Comparison of ENCODE assay signal across 11 cellular contexts in genomic region chr19:50008532-50008931, GRCh38. TPM values are rescaled to one million over a fixed set of nuclear protein-coding genes. Genes with fewer than 3 reads are reported as not detected.
DNase-seq lines count a peak whose midpoint lies in the region; ATAC-seq lines count a peak whose summit lies in the region.
"Had no signal": no experiment of that assay in that cellular context is flagged by ENCODE, and none has a peak within 500 bp of the region (broad histone marks: within the 10 kb centered on the region; RNA-seq: fewer than 3 reads in every experiment).

No MANE protein-coding gene starts in this region.

- no peak overlapping the region for H3K4me3 Mint-ChIP-seq in activated CD8-positive, alpha-beta T cell treated with anti-CD3 and anti-CD28 coated beads, Interleukin-2, amount 10 ng/mL, durations not matched to agents 7 days and 5 days
- H3K4me3 Mint-ChIP-seq: activated naive CD8-positive, alpha-beta T cell treated with anti-CD3 and anti-CD28 coated beads, Interleukin-2, amount 10 ng/mL, durations not matched to agents 7 days and 5 days had no signal

- no peak overlapping the region for H3K27ac Mint-ChIP-seq in activated CD8-positive, alpha-beta T cell treated with anti-CD3 and anti-CD28 coated beads, Interleukin-2, amount 10 ng/mL, durations not matched to agents 7 days and 5 days
- H3K27ac Mint-ChIP-seq: activated naive CD8-positive, alpha-beta T cell treated with anti-CD3 and anti-CD28 coated beads, Interleukin-2, amount 10 ng/mL, durations not matched to agents 7 days and 5 days had no signal

- no peaks in the 10 kb centered on the region for H3K27me3 ChIP-seq in H7 (ENCODE audit: control insufficient read depth, insufficient read depth, low read length)

- peaks cover 16% of the 10 kb centered on the region for H3K4me1 Mint-ChIP-seq in activated CD8-positive, alpha-beta T cell treated with anti-CD3 and anti-CD28 coated beads, Interleukin-2, amount 10 ng/mL, durations not matched to agents 7 days and 5 days (ENCODE audit: low read depth)

- H3K9me3 Mint-ChIP-seq in activated CD8-positive, alpha-beta T cell treated with anti-CD3 and anti-CD28 coated beads, Interleukin-2, amount 10 ng/mL, durations not matched to agents 7 days and 5 days (ENCODE audit: insufficient read depth) = no peaks in the 10 kb centered on the region
- H3K9me3 Mint-ChIP-seq: activated naive CD8-positive, alpha-beta T cell treated with anti-CD3 and anti-CD28 coated beads, Interleukin-2, amount 10 ng/mL, durations not matched to agents 7 days and 5 days had no signal

- no peaks in the 10 kb centered on the region for H3K27me3 Mint-ChIP-seq in activated CD8-positive, alpha-beta T cell treated with anti-CD3 and anti-CD28 coated beads, Interleukin-2, amount 10 ng/mL, durations not matched to agents 7 days and 5 days (ENCODE audit: low read depth)
- H3K27me3 Mint-ChIP-seq: activated naive CD8-positive, alpha-beta T cell treated with anti-CD3 and anti-CD28 coated beads, Interleukin-2, amount 10 ng/mL, durations not matched to agents 7 days and 5 days had no signal

- H3K36me3 Mint-ChIP-seq in activated CD8-positive, alpha-beta T cell treated with anti-CD3 and anti-CD28 coated beads, Interleukin-2, amount 10 ng/mL, durations not matched to agents 7 days and 5 days (ENCODE audit: low read depth) = peaks cover 58% of the 10 kb centered on the region

- H3K4me3 ChIP-seq in H7 (ENCODE audit: insufficient read depth, low read depth, low read length) = no peak overlapping the region

- no peak for ATAC-seq in activated CD8-positive, alpha-beta T cell treated with anti-CD3 and anti-CD28 coated beads, Interleukin-2, amount 10 ng/mL, durations not matched to agents 7 days and 5 days
- peak; percentile 46 for ATAC-seq in left lobe of liver

- CTCF ChIA-PET in activated CD8-positive, alpha-beta T cell treated with anti-CD3 and anti-CD28 coated beads, Interleukin-2, amount 10 ng/mL, durations not matched to agents 7 days and 5 days (lab: Charles Lee) = no interaction called here

- H3K36me3 ChIP-seq in H7 (replicated peaks; ENCODE audit: control insufficient read depth, insufficient read depth, low read length) = peaks cover 4% of the 10 kb centered on the region

- POLR2A ChIA-PET in activated CD8-positive, alpha-beta T cell treated with anti-CD3 and anti-CD28 coated beads, Interleukin-2, amount 10 ng/mL, durations not matched to agents 7 days and 5 days (lab: Charles Lee) = no interaction called here

- DNase-seq in NCI-H2196 (lab: John Stamatoyannopoulos, UW; ENCODE audit: unreplicated experiment) (peak; percentile 8), NCI-H2196 treated with DMSO at 0.1 percent for 48 hours (lab: John Stamatoyannopoulos, UW; ENCODE audit: unreplicated experiment) (no peak), H7 (peak; percentile 89), left lobe of liver (ENCODE audit: low spot score) (no peak), NCI-H1436 (lab: John Stamatoyannopoulos, UW) (no peak), NK-92 (lab: John Stamatoyannopoulos, UW; ENCODE audit: unreplicated experiment) (no peak), NCI-H2107 (lab: John Stamatoyannopoulos, UW) (no peak)
- DNase-seq in activated CD8-positive, alpha-beta T cell treated with anti-CD3 and anti-CD28 coated beads, Interleukin-2, amount 10 ng/mL, durations not matched to agents 7 days and 5 days = peak; percentile 30
- DNase-seq: activated CD4-positive, CD25-positive, alpha-beta regulatory T cell; activated naive CD8-positive, alpha-beta T cell treated with anti-CD3 and anti-CD28 coated beads, Interleukin-2, amount 10 ng/mL, durations not matched to agents 7 days and 5 days; OCI-M1 had no signal

RNA-seq across cellular contexts. Expression of gene VRK3, which starts 16.6 kb away (rescaled TPM):
- 27.7 and 34.3 TPM in 2 replicates for total RNA-seq in H7 (2014; rRNA removed; shearing (Covaris generic))
- total RNA-seq in activated CD8-positive, alpha-beta T cell treated with anti-CD3 and anti-CD28 coated beads, Interleukin-2, amount 10 ng/mL, durations not matched to agents 7 days and 5 days = 10 to 100 TPM; 67.7 to 74.8 TPM
- 38.0 TPM for total RNA-seq in left lobe of liver

RNA-seq across cellular contexts. Expression of gene ZNF473, which starts 17.3 kb away (rescaled TPM):
- 6.8 and 8.2 TPM in 2 replicates for total RNA-seq in H7 (2014; rRNA removed; shearing (Covaris generic))
- 1 to 10 TPM; 8.3 to 9.0 TPM for total RNA-seq in activated CD8-positive, alpha-beta T cell treated with anti-CD3 and anti-CD28 coated beads, Interleukin-2, amount 10 ng/mL, durations not matched to agents 7 days and 5 days
- 3.6 TPM for total RNA-seq in left lobe of liver

RNA-seq across cellular contexts. Expression of gene SIGLEC11, which starts 47.6 kb away (rescaled TPM):
- not detected in 2 replicates for total RNA-seq in H7 (2014; rRNA removed; shearing (Covaris generic))
- total RNA-seq in activated CD8-positive, alpha-beta T cell treated with anti-CD3 and anti-CD28 coated beads, Interleukin-2, amount 10 ng/mL, durations not matched to agents 7 days and 5 days = not detected
- 1.3 TPM for total RNA-seq in left lobe of liver
- total RNA-seq: activated naive CD8-positive, alpha-beta T cell treated with anti-CD3 and anti-CD28 coated beads, Interleukin-2, amount 10 ng/mL, durations not matched to agents 7 days and 5 days had no signal

Comparison
In these comparisons a context has a peak if more than half of its experiments do, and no peak if none do; other contexts are left out.
1. DNase-seq: peak in NCI-H2196 (single experiment), H7 (single experiment) and activated CD8-positive, alpha-beta T cell treated with anti-CD3 and anti-CD28 coated beads, Interleukin-2, amount 10 ng/mL, durations not matched to agents 7 days and 5 days (single experiment); none in NCI-H2196 treated with DMSO at 0.1 percent for 48 hours (single experiment), left lobe of liver (single experiment), NCI-H1436 (single experiment), NK-92 (single experiment) and NCI-H2107 (single experiment).